In the genomic region with DNA sequence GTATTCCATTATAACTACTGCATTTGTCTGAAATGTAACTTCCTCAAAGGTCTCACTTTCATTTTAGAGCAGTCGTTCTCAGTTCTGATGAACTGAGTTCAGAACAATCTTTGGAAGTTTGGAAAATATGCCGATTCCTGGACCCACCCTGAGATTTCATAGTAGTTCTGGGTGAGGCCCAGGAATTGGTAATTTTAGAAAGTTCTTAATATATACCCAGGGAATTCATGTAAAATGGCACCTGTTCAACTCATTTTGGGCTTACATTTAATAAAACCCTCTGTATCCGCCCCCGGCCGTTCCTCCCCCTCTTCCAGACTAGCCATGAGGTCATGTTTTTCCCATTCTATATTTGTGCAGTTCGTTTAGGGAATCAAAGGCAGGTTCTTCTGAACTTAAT, we compare ENCODE assay signal across 1 cellular context.
TF ChIP-seq lines count a peak whose summit lies in the region.

No MANE protein-coding gene starts in this region.

TF ChIP-seq in A549, 52 proteins besides CTCF, POLR2A, EP300 and RAD21 (continued from another document):
- TF ChIP-seq, protein P1, sequence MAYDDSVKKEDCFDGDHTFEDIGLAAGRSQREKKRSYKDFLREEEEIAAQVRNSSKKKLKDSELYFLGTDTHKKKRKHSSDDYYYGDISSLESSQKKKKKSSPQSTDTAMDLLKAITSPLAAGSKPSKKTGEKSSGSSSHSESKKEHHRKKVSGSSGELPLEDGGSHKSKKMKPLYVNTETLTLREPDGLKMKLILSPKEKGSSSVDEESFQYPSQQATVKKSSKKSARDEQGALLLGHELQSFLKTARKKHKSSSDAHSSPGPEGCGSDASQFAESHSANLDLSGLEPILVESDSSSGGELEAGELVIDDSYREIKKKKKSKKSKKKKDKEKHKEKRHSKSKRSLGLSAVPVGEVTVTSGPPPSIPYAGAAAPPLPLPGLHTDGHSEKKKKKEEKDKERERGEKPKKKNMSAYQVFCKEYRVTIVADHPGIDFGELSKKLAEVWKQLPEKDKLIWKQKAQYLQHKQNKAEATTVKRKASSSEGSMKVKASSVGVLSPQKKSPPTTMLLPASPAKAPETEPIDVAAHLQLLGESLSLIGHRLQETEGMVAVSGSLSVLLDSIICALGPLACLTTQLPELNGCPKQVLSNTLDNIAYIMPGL (CRISPR knock-in tag; IDR thresholded peaks at IDR 0.05; ENCODE audit: borderline replicate concordance), result no peak
- no peak for TF ChIP-seq EHF (CRISPR knock-in tag; IDR thresholded peaks at IDR 0.05)
